Comparison of ENCODE assay signal across 26 cellular contexts in genomic region chr1:15445390-15446122, GRCh38. TPM values are rescaled to one million over a fixed set of nuclear protein-coding genes. Genes with fewer than 3 reads are reported as not detected.
"Had no signal": no experiment of that assay in that cellular context is flagged by ENCODE, and none has a peak within 500 bp of the region (broad histone marks: within the 10 kb centered on the region; RNA-seq: fewer than 3 reads in every experiment).

No MANE protein-coding gene starts in this region.

- H3K27ac ChIP-seq: epithelial cell of prostate, left lung, psoas muscle, skin epidermis, testis had no signal

- H3K36me3 Mint-ChIP-seq: activated naive CD4-positive, alpha-beta T cell treated with anti-CD3 and anti-CD28 coated beads, Interleukin-2, amount 50 U/mL, for 72 hours; stimulated activated memory B cell treated with anti-CD40 and anti-IgM and Interleukin-4, amounts not matched to agents 10 μg/mL and 1 μg/mL and 100 μg/mL, for 72 hours; type B pancreatic cell had no signal

- H3K4me1 ChIP-seq: left lung, psoas muscle had no signal

- H3K4me1 Mint-ChIP-seq: neural crest cell; stimulated activated memory B cell treated with anti-CD40 and anti-IgM and Interleukin-4, amounts not matched to agents 10 μg/mL and 1 μg/mL and 100 μg/mL, for 72 hours had no signal

- H3K27me3 Mint-ChIP-seq: type B pancreatic cell had no signal

- H3K27me3 ChIP-seq: testis had no signal

- H3K36me3 ChIP-seq: left lung had no signal

- H3K9me3 ChIP-seq: left lung, psoas muscle, testis had no signal

- ATAC-seq: activated CD4-positive, CD25-positive, alpha-beta regulatory T cell treated with anti-CD3 and anti-CD28 coated beads, Interleukin-2, amount 50 U/mL, for 24 hours; activated naive CD4-positive, alpha-beta T cell treated with anti-CD3 and anti-CD28 coated beads, Interleukin-2, amount 50 U/mL, for 72 hours; left lung; psoas muscle; right cardiac atrium; stimulated activated memory B cell treated with anti-CD40 and anti-IgM and Interleukin-4, amounts not matched to agents 10 μg/mL and 1 μg/mL and 100 μg/mL, for 72 hours had no signal

- H3K4me3 ChIP-seq: left lung, psoas muscle, skin epidermis, testis had no signal

- H3K4me3 Mint-ChIP-seq: neural crest cell; stimulated activated memory B cell treated with anti-CD40 and anti-IgM and Interleukin-4, amounts not matched to agents 10 μg/mL and 1 μg/mL and 100 μg/mL, for 72 hours; type B pancreatic cell had no signal

- H3K9me3 Mint-ChIP-seq: activated naive CD4-positive, alpha-beta T cell treated with anti-CD3 and anti-CD28 coated beads, Interleukin-2, amount 50 U/mL, for 72 hours; neural crest cell; stimulated activated memory B cell treated with anti-CD40 and anti-IgM and Interleukin-4, amounts not matched to agents 10 μg/mL and 1 μg/mL and 100 μg/mL, for 72 hours; type B pancreatic cell had no signal

- H3K27ac Mint-ChIP-seq: activated naive CD4-positive, alpha-beta T cell treated with anti-CD3 and anti-CD28 coated beads, Interleukin-2, amount 50 U/mL, for 72 hours; stimulated activated memory B cell treated with anti-CD40 and anti-IgM and Interleukin-4, amounts not matched to agents 10 μg/mL and 1 μg/mL and 100 μg/mL, for 72 hours; type B pancreatic cell had no signal

- DNase-seq: activated CD4-positive, alpha-beta T cell treated with anti-CD3 and anti-CD28 coated beads, Interleukin-2, amount 50 U/mL, for 1 hour; activated CD8-positive, alpha-beta memory T cell treated with anti-CD3 and anti-CD28 coated beads, Interleukin-2, amount 50 U/mL, for 48 hours; activated effector memory CD4-positive, alpha-beta T cell treated with anti-CD3 and anti-CD28 coated beads, Interleukin-2, amount 50 U/mL, for 16 hours; activated T-cell treated with anti-CD3 and anti-CD28 coated beads, Interleukin-2, amount 50 U/mL, for 48 hours; foreskin fibroblast; hypothalamus; midbrain; psoas muscle; stimulated activated CD4-positive, alpha-beta T cell treated with anti-CD3 and anti-CD28 coated beads, Interleukin-4, amount 100 ng/mL, for 1 hour; T-helper 1 cell; T1000; testis had no signal

RNA-seq across cellular contexts. Expression of gene CTRC, which starts 7.3 kb away (rescaled TPM):
- total RNA-seq: activated naive CD4-positive, alpha-beta T cell treated with anti-CD3 and anti-CD28 coated beads, Interleukin-2, amount 50 U/mL, for 72 hours; dermis microvascular lymphatic vessel endothelial cell; glomerular endothelial cell; lung microvascular endothelial cell; osteocyte had no signal

RNA-seq across cellular contexts. Expression of gene CELA2A, which starts 11.0 kb away (rescaled TPM):
- total RNA-seq: activated naive CD4-positive, alpha-beta T cell treated with anti-CD3 and anti-CD28 coated beads, Interleukin-2, amount 50 U/mL, for 72 hours; dermis microvascular lymphatic vessel endothelial cell; glomerular endothelial cell; left lung; lung microvascular endothelial cell; myocyte; neural crest cell; osteocyte; right cardiac atrium had no signal

RNA-seq across cellular contexts. Expression of gene CELA2B, which starts 30.3 kb away (rescaled TPM):
- total RNA-seq: activated naive CD4-positive, alpha-beta T cell treated with anti-CD3 and anti-CD28 coated beads, Interleukin-2, amount 50 U/mL, for 72 hours; dermis microvascular lymphatic vessel endothelial cell; glomerular endothelial cell; lung microvascular endothelial cell; neural crest cell; osteocyte; right cardiac atrium had no signal
